11 cellular contexts compared by ENCODE assay signal in genomic region chr1:41672641-41673313, GRCh38.
DNase-seq lines count a peak whose midpoint lies in the region; ATAC-seq and TF ChIP-seq lines count a peak whose summit lies in the region.
"Had no signal": no experiment of that assay in that cellular context is flagged by ENCODE, and none has a peak within 500 bp of the region (broad histone marks: within the 10 kb centered on the region; RNA-seq: fewer than 3 reads in every experiment).

No MANE protein-coding gene starts in this region.

- H3K9me3 Mint-ChIP-seq in activated CD4-positive, alpha-beta T cell treated with anti-CD3 and anti-CD28 coated beads, Interleukin-2, amount 10 ng/mL, durations not matched to agents 7 days and 5 days = no peaks in the 10 kb centered on the region

- no peak for TF ChIP-seq POLR2A in spleen (IDR thresholded peaks at IDR 0.05)

- H3K9me3 ChIP-seq in RWPE2 (ENCODE audit: severe bottlenecking) (no peaks in the 10 kb centered on the region), spleen (no peaks in the 10 kb centered on the region)

- H3K36me3 Mint-ChIP-seq in activated CD4-positive, alpha-beta T cell treated with anti-CD3 and anti-CD28 coated beads, Interleukin-2, amount 10 ng/mL, durations not matched to agents 7 days and 5 days (ENCODE audit: low read depth) = peaks cover 4% of the 10 kb centered on the region

- H3K27ac ChIP-seq in RWPE2 (ENCODE audit: poor library complexity, severe bottlenecking) (peak overlapping the region; percentile 90), dorsolateral prefrontal cortex (peak overlapping the region in 55 of 59 donors; percentile 13 to 92 (median 67)), spleen (peak overlapping the region; percentile 4 to 80 (median 50))

- intact Hi-C loops in dorsolateral prefrontal cortex (cut with DNase I) (loop anchor here in 1 of 2 donors (5.0 kb wide), 1 partner anchor 40 kb away; no protein-coding TSS in a partner anchor), spleen (cut with DNase I; ENCODE audit: low total_unique reads) (no loop called here)

- H3K27me3 ChIP-seq in RWPE2 (ENCODE audit: insufficient read depth, poor library complexity, severe bottlenecking) (no peaks in the 10 kb centered on the region), dorsolateral prefrontal cortex (no peaks in the 10 kb centered on the region), spleen (replicated peaks in 1 of 7) (no peaks in the 10 kb centered on the region)

- ATAC-seq in RWPE2 (ENCODE audit: low read depth) (peak; percentile 57), HG02981 (IDR thresholded peaks at IDR 0.05; ENCODE audit: unreplicated experiment) (no peak)

- DNase-seq in activated CD4-positive, alpha-beta T cell treated with anti-CD3 and anti-CD28 coated beads, Interleukin-2, amount 10 ng/mL, durations not matched to agents 7 days and 5 days = no peak
- no peak for DNase-seq in activated CD4-positive, alpha-beta T cell treated with anti-CD3 and anti-CD28 coated beads for 48 hours
- DNase-seq in RWPE2 (ENCODE audit: low spot score) (no peak), dorsolateral prefrontal cortex (no peak), spleen (peak; percentile 68)
- DNase-seq in stimulated activated naive CD4-positive, alpha-beta T cell (lab: John Stamatoyannopoulos, UW) = no peak
- DNase-seq in activated CD4-positive, CD25-positive, alpha-beta regulatory T cell (lab: John Stamatoyannopoulos, UW) = no peak
- DNase-seq: amygdala, hypothalamus, NCI-H1092 treated with DMSO at 0.1 percent for 48 hours had no signal

- H3K4me1 ChIP-seq in RWPE2 (ENCODE audit: insufficient read depth, poor library complexity, severe bottlenecking) (peaks cover 38% of the 10 kb centered on the region), spleen (peaks cover 15 to 44% (median 31%) of the 10 kb centered on the region in 6 donors)

- H3K27me3 Mint-ChIP-seq in activated CD4-positive, alpha-beta T cell treated with anti-CD3 and anti-CD28 coated beads, Interleukin-2, amount 10 ng/mL, durations not matched to agents 7 days and 5 days = no peaks in the 10 kb centered on the region

- WGBS in spleen, 5 donors = 52 to 60% (median 58%) methylated on average over 9 of the region's 9 CpGs

- TF ChIP-seq CTCF in RWPE2 (IDR thresholded peaks at IDR 0.05; ENCODE audit: poor library complexity, severe bottlenecking) (no peak), dorsolateral prefrontal cortex (IDR thresholded peaks at IDR 0.05 in 54 of 56, conservative IDR thresholded peaks at IDR 0.05 in 2 of 56; ENCODE audit: low read depth in 1 of 56, partially characterized antibody in 56 of 56) (no peak), spleen (IDR thresholded peaks at IDR 0.05 in 8 of 11, conservative IDR thresholded peaks at IDR 0.05 in 3 of 11) (no peak)

- H3K4me1 Mint-ChIP-seq in activated CD4-positive, alpha-beta T cell treated with anti-CD3 and anti-CD28 coated beads, Interleukin-2, amount 10 ng/mL, durations not matched to agents 7 days and 5 days = peaks cover 91% of the 10 kb centered on the region

- H3K36me3 ChIP-seq in RWPE2 (ENCODE audit: low read depth) (no peaks in the 10 kb centered on the region), spleen (no peaks in the 10 kb centered on the region)

- POLR2A ChIA-PET in activated CD4-positive, alpha-beta T cell treated with anti-CD3 and anti-CD28 coated beads, Interleukin-2, amount 10 ng/mL, durations not matched to agents 7 days and 5 days (lab: Charles Lee) = interaction anchor here (0.8 kb wide), 2 partner anchors 11 to 16 kb away, joined by 3 to 4 read pairs; no protein-coding TSS in a partner anchor

- CTCF ChIA-PET in activated CD4-positive, alpha-beta T cell treated with anti-CD3 and anti-CD28 coated beads, Interleukin-2, amount 10 ng/mL, durations not matched to agents 7 days and 5 days (lab: Charles Lee) = interaction anchor here (0.9 to 4.0 kb wide), 13 partner anchors 9 to 219 kb away, joined by 3 to 34 read pairs (median 3); no protein-coding TSS in a partner anchor

- H3K4me3 ChIP-seq in RWPE2 (ENCODE audit: severe bottlenecking) (no peak overlapping the region), dorsolateral prefrontal cortex (no peak overlapping the region), spleen (peak overlapping the region in 1 of 8 donors; percentile 46)

- peak overlapping the region; percentile 65 for H3K4me3 Mint-ChIP-seq in activated CD4-positive, alpha-beta T cell treated with anti-CD3 and anti-CD28 coated beads, Interleukin-2, amount 10 ng/mL, durations not matched to agents 7 days and 5 days

- peak overlapping the region; percentile 92 for H3K27ac Mint-ChIP-seq in activated CD4-positive, alpha-beta T cell treated with anti-CD3 and anti-CD28 coated beads, Interleukin-2, amount 10 ng/mL, durations not matched to agents 7 days and 5 days
